18 cellular contexts compared by ENCODE assay signal in genomic region chr11:113979427-113979826, GRCh38. TPM values are rescaled to one million over a fixed set of nuclear protein-coding genes. Genes with fewer than 3 reads are reported as not detected.
DNase-seq lines count a peak whose midpoint lies in the region; ATAC-seq and TF ChIP-seq lines count a peak whose summit lies in the region.
"Had no signal": no experiment of that assay in that cellular context is flagged by ENCODE, and none has a peak within 500 bp of the region (broad histone marks: within the 10 kb centered on the region; RNA-seq: fewer than 3 reads in every experiment).

No MANE protein-coding gene starts in this region.

- peaks cover 8% of the 10 kb centered on the region for H3K36me3 Mint-ChIP-seq in stimulated activated memory B cell treated with anti-CD40 and anti-IgM and Interleukin-4, amounts not matched to agents 10 μg/mL and 1 μg/mL and 100 μg/mL, for 72 hours
- H3K36me3 Mint-ChIP-seq: CD4-positive, CD25-positive, alpha-beta regulatory T cell had no signal

- no peak for TF ChIP-seq POLR2A in testis (IDR thresholded peaks at IDR 0.05)

- no peaks in the 10 kb centered on the region for H4K20me1 ChIP-seq in OCI-LY3 (ENCODE audit: insufficient read depth, low read length)

- H3K27me3 Mint-ChIP-seq in stimulated activated memory B cell treated with anti-CD40 and anti-IgM and Interleukin-4, amounts not matched to agents 10 μg/mL and 1 μg/mL and 100 μg/mL, for 72 hours, result no peaks in the 10 kb centered on the region

- H3K27ac ChIP-seq in OCI-LY3 (ENCODE audit: low read length) (peak overlapping the region; percentile 99), substantia nigra (ENCODE audit: low read depth, low read length, poor library complexity, severe bottlenecking) (no peak overlapping the region), testis (no peak overlapping the region)
- H3K27ac ChIP-seq: 22Rv1, BLaER1 had no signal

- H2AFZ ChIP-seq in OCI-LY3 (ENCODE audit: low read depth, low read length), result no peak overlapping the region
- H2AFZ ChIP-seq: GM23338 had no signal

- DNase-seq in NCI-H2029 treated with DMSO at 0.1 percent for 48 hours (lab: John Stamatoyannopoulos, UW) (peak; percentile 0), NCI-H2029 (lab: John Stamatoyannopoulos, UW) (no peak), fibroblast of mammary gland (ENCODE audit: low read depth) (peak; percentile 4), EL (no peak), substantia nigra (lab: John Stamatoyannopoulos, UW) (no peak), testis (no peak)
- DNase-seq: CD4-positive, CD25-positive, alpha-beta regulatory T cell; DMS53; H9 had no signal

- H3K4me1 Mint-ChIP-seq in stimulated activated memory B cell treated with anti-CD40 and anti-IgM and Interleukin-4, amounts not matched to agents 10 μg/mL and 1 μg/mL and 100 μg/mL, for 72 hours, result peaks cover 86% of the 10 kb centered on the region
- H3K4me1 Mint-ChIP-seq: CD4-positive, CD25-positive, alpha-beta regulatory T cell had no signal

- H3K9me3 Mint-ChIP-seq in stimulated activated memory B cell treated with anti-CD40 and anti-IgM and Interleukin-4, amounts not matched to agents 10 μg/mL and 1 μg/mL and 100 μg/mL, for 72 hours, result no peaks in the 10 kb centered on the region
- H3K9me3 Mint-ChIP-seq: GM23338, H9 had no signal

- H3K4me1 ChIP-seq in OCI-LY3 (ENCODE audit: low read length) (peaks cover 96% of the 10 kb centered on the region), testis (no peaks in the 10 kb centered on the region)

- H3K27me3 ChIP-seq in OCI-LY3 (ENCODE audit: low read depth, low read length) (no peaks in the 10 kb centered on the region), testis (no peaks in the 10 kb centered on the region)

- H3K36me3 ChIP-seq in OCI-LY3 (replicated peaks; ENCODE audit: low read depth, low read length) (peaks cover 44% of the 10 kb centered on the region), testis (ENCODE audit: low read depth, missing control alignments) (no peaks in the 10 kb centered on the region)
- H3K36me3 ChIP-seq: BLaER1 had no signal

- peak overlapping the region; percentile 29; the same call in 1 of the 2 replicates for H3K4me3 ChIP-seq in OCI-LY3 (ENCODE audit: low read length)
- H3K4me3 ChIP-seq in fibroblast of mammary gland (ENCODE audit: control insufficient read depth, low read depth, low read length), result no peak overlapping the region
- H3K4me3 ChIP-seq in testis, result no peak overlapping the region
- H3K4me3 ChIP-seq: BLaER1, GM12878, GM23338 had no signal

- H3K79me2 ChIP-seq in OCI-LY3 (ENCODE audit: low read length), result peaks cover 47% of the 10 kb centered on the region

- H3K4me3 Mint-ChIP-seq in stimulated activated memory B cell treated with anti-CD40 and anti-IgM and Interleukin-4, amounts not matched to agents 10 μg/mL and 1 μg/mL and 100 μg/mL, for 72 hours, result no peak overlapping the region
- H3K4me3 Mint-ChIP-seq: CD4-positive, CD25-positive, alpha-beta regulatory T cell; GM23338; H9 had no signal

- 63 to 75% methylated on average over 1 of the region's 1 CpG for WGBS in testis, 2 donors

- H3K9me3 ChIP-seq in OCI-LY3 (ENCODE audit: insufficient read depth, low read length) (no peaks in the 10 kb centered on the region), testis (no peaks in the 10 kb centered on the region)
- H3K9me3 ChIP-seq: BLaER1 had no signal

- intact Hi-C loops in testis (cut with DNase I; ENCODE audit: low total_unique reads), result no loop called here

- H3K4me2 ChIP-seq in OCI-LY3 (ENCODE audit: low read length), result peak overlapping the region; percentile 99
- H3K4me2 ChIP-seq: BLaER1, GM23338 had no signal

- H3K9ac ChIP-seq in OCI-LY3 (ENCODE audit: low read length), result peak overlapping the region; percentile 59; the same call in 1 of the 2 replicates
- H3K9ac ChIP-seq: BLaER1 had no signal

- peak overlapping the region; percentile 90 for H3K27ac Mint-ChIP-seq in stimulated activated memory B cell treated with anti-CD40 and anti-IgM and Interleukin-4, amounts not matched to agents 10 μg/mL and 1 μg/mL and 100 μg/mL, for 72 hours
- H3K27ac Mint-ChIP-seq: CD4-positive, CD25-positive, alpha-beta regulatory T cell; GM23338; H9 had no signal

- TF ChIP-seq CTCF in OCI-LY3 (IDR thresholded peaks at IDR 0.05; ENCODE audit: low read depth, low read length), result no peak
- no peak for TF ChIP-seq CTCF in fibroblast of mammary gland (conservative IDR thresholded peaks at IDR 0.05; ENCODE audit: control insufficient read depth, insufficient read depth, low read depth, low read length)
- no peak for TF ChIP-seq CTCF in testis (IDR thresholded peaks at IDR 0.05)

- no peak for ATAC-seq in stimulated activated memory B cell treated with anti-CD40 and anti-IgM and Interleukin-4, amounts not matched to agents 10 μg/mL and 1 μg/mL and 100 μg/mL, for 72 hours
- ATAC-seq: GM12878, GM23338 had no signal

RNA-seq across cellular contexts. Expression of gene HTR3A, which starts 4.5 kb away (rescaled TPM):
- under 1 TPM; 0.39 to 0.81 TPM for total RNA-seq in testis
- polyA plus RNA-seq in testis (ENCODE audit: insufficient read depth, low read depth, low replicate concordance), result 0.29 TPM
- total RNA-seq: A673; CD4-positive, CD25-positive, alpha-beta regulatory T cell; Daoy; G401; GM12878 had no signal
- polyA plus RNA-seq: CD4-positive, CD25-positive, alpha-beta regulatory T cell; GM12878 had no signal

Comparison
In these comparisons a context has a peak if more than half of its experiments do, and no peak if none do; other contexts are left out.
1. DNase-seq: peak in NCI-H2029 treated with DMSO at 0.1 percent for 48 hours (single experiment) and fibroblast of mammary gland (single experiment); none in NCI-H2029 (single experiment), EL (single experiment), substantia nigra (0 of 49) and testis (single experiment).